In genomic region chr10:28077889-28078288, GRCh38 we compare ENCODE assay signal across 18 cellular contexts.
DNase-seq lines count a peak whose midpoint lies in the region; ATAC-seq and TF ChIP-seq lines count a peak whose summit lies in the region.
"Had no signal": no experiment of that assay in that cellular context is flagged by ENCODE, and none has a peak within 500 bp of the region (broad histone marks: within the 10 kb centered on the region; RNA-seq: fewer than 3 reads in every experiment).

No MANE protein-coding gene starts in this region.

- H3K4me3 ChIP-seq in HCT116 (replicated peaks in 1 of 2; ENCODE audit: low read depth in 1 of 2, low read length in 2 of 2), result no peak overlapping the region
- H3K4me3 ChIP-seq: gastroesophageal sphincter, uterus had no signal

- peak; percentile 73 for ATAC-seq in HCT116
- peak; percentile 93 for ATAC-seq in activated naive CD8-positive, alpha-beta T cell treated with anti-CD3 and anti-CD28 coated beads, Interleukin-2, amount 50 U/mL, for 24 hours
- ATAC-seq: gastroesophageal sphincter had no signal

- POLR2A ChIA-PET in HCT116 (lab: Charles Lee), result interaction anchor here (0.7 kb wide), 1 partner anchor 12 kb away, joined by 3 read pairs; no protein-coding TSS in a partner anchor

- H3K9me2 ChIP-seq in HCT116 (ENCODE audit: insufficient read depth), result no peaks in the 10 kb centered on the region

- RAD21 ChIA-PET in HCT116 (lab: Charles Lee; ENCODE audit: low non-redundant PET in 1 of 2, low total read pairs in 2 of 2, uncharacterized antibody in 2 of 2, unreplicated experiment in 2 of 2), result no interaction called here

- peak overlapping the region; percentile 50 for H3K9ac ChIP-seq in HCT116 (ENCODE audit: low read length)

- H4K20me1 ChIP-seq in HCT116 (ENCODE audit: insufficient read depth), result no peaks in the 10 kb centered on the region

- H3K36me3 ChIP-seq in HCT116 (ENCODE audit: control insufficient read depth in 1 of 2, insufficient read depth in 2 of 2, low read length in 2 of 2), result peaks cover 3 to 19% of the 10 kb centered on the region in 2 experiments; a peak in 2 of 4 replicates
- H3K36me3 ChIP-seq: uterus had no signal

- peaks cover 5% of the 10 kb centered on the region for H3K36me3 Mint-ChIP-seq in activated naive CD8-positive, alpha-beta T cell treated with anti-CD3 and anti-CD28 coated beads, Interleukin-2, amount 50 U/mL, for 24 hours (ENCODE audit: low read depth)

- H3K79me2 ChIP-seq in HCT116 (ENCODE audit: insufficient read depth, low read length), result peaks cover 16% of the 10 kb centered on the region; the same call in 1 of the 2 replicates

- no peak for TF ChIP-seq CTCF in HCT116 (IDR thresholded peaks at IDR 0.05 in 2 of 3, conservative IDR thresholded peaks at IDR 0.05 in 1 of 3; ENCODE audit: borderline replicate concordance in 1 of 3, insufficient read depth in 1 of 3, low read depth in 2 of 3, low read length in 2 of 3)

- intact Hi-C loops in HCT116 (cut with micrococcal nuclease), result no loop called here

- no peak for TF ChIP-seq POLR2A in HCT116 (IDR thresholded peaks at IDR 0.05; ENCODE audit: borderline replicate concordance, extremely low read depth, insufficient read depth, insufficient read length)

- no peaks in the 10 kb centered on the region for H3K27me3 ChIP-seq in HCT116 (ENCODE audit: insufficient read depth, low read length)
- H3K27me3 ChIP-seq: gastroesophageal sphincter, uterus had no signal

- H3K27me3 Mint-ChIP-seq in activated naive CD8-positive, alpha-beta T cell treated with anti-CD3 and anti-CD28 coated beads, Interleukin-2, amount 50 U/mL, for 24 hours, result no peaks in the 10 kb centered on the region
- H3K27me3 Mint-ChIP-seq: B cell, progenitor cell of endocrine pancreas had no signal

- H3K4me1 Mint-ChIP-seq in activated naive CD8-positive, alpha-beta T cell treated with anti-CD3 and anti-CD28 coated beads, Interleukin-2, amount 50 U/mL, for 24 hours, result peaks cover 5% of the 10 kb centered on the region
- H3K4me1 Mint-ChIP-seq: B cell had no signal

- CTCF ChIA-PET in HCT116 (lab: Charles Lee), result no interaction called here

- H3K27ac ChIP-seq in HCT116 (ENCODE audit: low read depth, low read length), result peak overlapping the region; percentile 76
- H3K27ac ChIP-seq: uterus had no signal

- TF ChIP-seq RAD21 in HCT116 (IDR thresholded peaks at IDR 0.05; ENCODE audit: low read depth), result peak; percentile 18; the same call in 1 of the 2 replicates

- H3K4me2 ChIP-seq in HCT116 (ENCODE audit: low read length), result peak overlapping the region; percentile 54

- DNase-seq in AG08395 (ENCODE audit: low spot score), result peak; percentile 46
- peak; percentile 53 for DNase-seq in HCT116 (ENCODE audit: low read depth, low spot score)
- no peak for DNase-seq in activated naive CD8-positive, alpha-beta T cell treated with anti-CD3 and anti-CD28 coated beads, Interleukin-2, amount 50 U/mL, for 24 hours
- peak; percentile 15 for DNase-seq in iPS-NIHi11 (ENCODE audit: low spot score)
- DNase-seq in iPS-NIHi7 (ENCODE audit: extremely low spot score), result no peak
- DNase-seq in mucosa of gallbladder (ENCODE audit: low spot score), result no peak
- no peak for DNase-seq in C1 segment of cervical spinal cord (lab: John Stamatoyannopoulos, UW)
- no peak for DNase-seq in DMS53 treated with DMSO at 0.1 percent for 48 hours (lab: John Stamatoyannopoulos, UW; ENCODE audit: unreplicated experiment)
- DNase-seq: cortex of kidney; KG1; NCI-H1694; NCI-H748 treated with DMSO at 0.1 percent for 48 hours; Right ventricle myocardium superior; stimulated activated CD4-positive, alpha-beta T cell treated with anti-CD3 and anti-CD28 coated beads, Interleukin-2, amount 100 ng/mL, for 24 hours; uterus had no signal

- no peaks in the 10 kb centered on the region for H3K9me3 Mint-ChIP-seq in activated naive CD8-positive, alpha-beta T cell treated with anti-CD3 and anti-CD28 coated beads, Interleukin-2, amount 50 U/mL, for 24 hours

- peaks cover 53 to 54% of the 10 kb centered on the region in 2 experiments for H3K4me1 ChIP-seq in HCT116 (ENCODE audit: control insufficient read depth in 1 of 2, insufficient read depth in 2 of 2, low read length in 2 of 2)
- H3K4me1 ChIP-seq: gastroesophageal sphincter, uterus had no signal

- peak overlapping the region; percentile 67 for H3K27ac Mint-ChIP-seq in activated naive CD8-positive, alpha-beta T cell treated with anti-CD3 and anti-CD28 coated beads, Interleukin-2, amount 50 U/mL, for 24 hours
- H3K27ac Mint-ChIP-seq: B cell, progenitor cell of endocrine pancreas had no signal

- 0 out of 4 replicates have a peak, but pooled peaks cover 0 to 4% of the 10 kb centered on the region in 2 experiments for H3K9me3 ChIP-seq in HCT116 (ENCODE audit: control insufficient read depth in 1 of 2, insufficient read depth in 1 of 2, low read depth in 1 of 2, low read length in 2 of 2)
- H3K9me3 ChIP-seq: gastroesophageal sphincter, uterus had no signal

- BruUV-seq in HCT116 (replicated peaks; lab: Mats Ljungman, UMichigan), result no TSS peak

- H2AFZ ChIP-seq in HCT116 (ENCODE audit: low read depth, low read length, poor library complexity, severe bottlenecking), result no peak overlapping the region

- H3K4me3 Mint-ChIP-seq in activated naive CD8-positive, alpha-beta T cell treated with anti-CD3 and anti-CD28 coated beads, Interleukin-2, amount 50 U/mL, for 24 hours, result no peak overlapping the region
- H3K4me3 Mint-ChIP-seq: B cell had no signal

TF ChIP-seq in HCT116, 20 proteins besides CTCF, POLR2A, EP300 and RAD21 (continues in another document):
- peak; percentile 57 for TF ChIP-seq FOSL1 (IDR thresholded peaks at IDR 0.05; ENCODE audit: low read depth)
- peak; percentile 75 for TF ChIP-seq MAX (IDR thresholded peaks at IDR 0.05)
- peak; percentile 73 for TF ChIP-seq SP1 (IDR thresholded peaks at IDR 0.05; ENCODE audit: low read depth)
- peak; percentile 60 for TF ChIP-seq CEBPB (IDR thresholded peaks at IDR 0.05; ENCODE audit: low read depth)
- TF ChIP-seq EZH2 (IDR thresholded peaks at IDR 0.05), result no peak
- TF ChIP-seq CBX3 (IDR thresholded peaks at IDR 0.05; ENCODE audit: low read depth), result peak; percentile 92
- 0 out of 2 replicates have a peak, but pooled peaks have one; percentile 36 for TF ChIP-seq SIN3A (IDR thresholded peaks at IDR 0.05; ENCODE audit: low read depth)
- no peak for TF ChIP-seq EZH2phosphoT487 (IDR thresholded peaks at IDR 0.05; ENCODE audit: borderline replicate concordance)
- TF ChIP-seq EGR1 (IDR thresholded peaks at IDR 0.05; ENCODE audit: low read depth), result no peak
- peak; percentile 55 for TF ChIP-seq JUND (IDR thresholded peaks at IDR 0.05)
- no peak for TF ChIP-seq ZBTB33 (IDR thresholded peaks at IDR 0.05; ENCODE audit: extremely low read depth, insufficient replicate concordance, low read length)
- no peak for TF ChIP-seq ZFX (IDR thresholded peaks at IDR 0.05)
- TF ChIP-seq POLR2AphosphoS5 (IDR thresholded peaks at IDR 0.05; ENCODE audit: low read depth, low read length), result no peak; the same call in 1 of the 2 replicates
- TF ChIP-seq ATF3 (IDR thresholded peaks at IDR 0.05), result peak; percentile 72
- no peak for TF ChIP-seq YY1 (IDR thresholded peaks at IDR 0.05; ENCODE audit: extremely low read depth, insufficient replicate concordance, low read depth, low read length)
- TF ChIP-seq ZNF274 (IDR thresholded peaks at IDR 0.05; ENCODE audit: low read depth, low read length), result no peak
- TF ChIP-seq SRF (IDR thresholded peaks at IDR 0.05; ENCODE audit: low read depth), result 0 out of 2 replicates have a peak, but pooled peaks have one; percentile 37
- TF ChIP-seq ELF1 (IDR thresholded peaks at IDR 0.05; ENCODE audit: borderline replicate concordance, low read depth), result no peak

Comparison
In these comparisons a context has a peak if more than half of its experiments do, and no peak if none do; other contexts are left out.
1. DNase-seq: peak in AG08395 (single experiment), HCT116 (single experiment) and iPS-NIHi11 (single experiment); none in activated naive CD8-positive, alpha-beta T cell treated with anti-CD3 and anti-CD28 coated beads, Interleukin-2, amount 50 U/mL, for 24 hours (single experiment), iPS-NIHi7 (single experiment), mucosa of gallbladder (single experiment), C1 segment of cervical spinal cord (0 of 14) and DMS53 treated with DMSO at 0.1 percent for 48 hours (single experiment).